In genomic region chr2:240341064-240341463, GRCh38 we compare ENCODE assay signal across 1 cellular context.
TF ChIP-seq lines count a peak whose summit lies in the region.

No MANE protein-coding gene starts in this region.

TF ChIP-seq in SK-N-SH, 30 proteins besides CTCF, POLR2A, EP300 and RAD21 (continued from another document):
- no peak for TF ChIP-seq YY1 (IDR thresholded peaks at IDR 0.05; ENCODE audit: low read depth)
